ENCODE assay signal across 16 cellular contexts in the genomic region with DNA sequence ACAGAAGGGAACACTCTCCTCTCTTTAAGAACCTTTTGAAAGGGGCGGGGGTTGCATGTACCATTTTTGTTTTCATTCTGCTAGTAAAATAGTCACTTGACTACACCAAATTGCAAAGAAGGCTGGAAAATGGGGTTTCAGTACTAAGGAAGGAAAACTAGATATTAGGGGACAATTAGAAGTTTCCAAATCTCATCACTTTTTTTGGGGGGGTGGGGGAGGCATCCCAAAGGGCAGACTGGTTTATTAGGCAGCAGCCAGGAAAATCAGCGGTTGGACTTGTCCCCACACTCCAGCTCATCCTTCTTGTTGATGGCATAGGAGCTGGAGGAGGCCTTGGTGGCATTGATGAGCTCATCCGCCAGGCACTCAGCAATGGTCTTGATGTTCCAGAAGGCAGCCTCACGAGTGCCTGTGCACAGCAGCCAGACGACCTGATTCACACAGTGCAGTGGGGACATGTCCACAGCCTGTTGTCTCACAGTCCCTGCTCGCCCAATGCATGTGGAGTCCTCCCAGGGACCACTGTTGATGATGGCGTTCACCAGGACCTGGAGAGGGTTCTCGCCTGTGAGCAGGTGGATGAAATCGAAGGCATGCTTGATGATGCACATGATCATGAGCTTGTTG. TPM values are rescaled to one million over a fixed set of nuclear protein-coding genes. Genes with fewer than 3 reads are reported as not detected.
A peak's percentile ranks its signal among the peaks of the same experiment; 100 is the strongest.
DNase-seq lines count a peak whose midpoint lies in the region; ATAC-seq and TF ChIP-seq lines count a peak whose summit lies in the region.
"Had no signal": no experiment of that assay in that cellular context is flagged by ENCODE, and none has a peak within 500 bp of the region (broad histone marks: within the 10 kb centered on the region; RNA-seq: fewer than 3 reads in every experiment).

No MANE protein-coding gene starts in this region.

- H3K27ac ChIP-seq in PC-9, result no peak overlapping the region

- no peaks in the 10 kb centered on the region for H3K36me3 ChIP-seq in PC-9 (ENCODE audit: low read depth)
- H3K36me3 ChIP-seq: Peyer's patch had no signal

- no peaks in the 10 kb centered on the region for H4K20me1 ChIP-seq in PC-9 (ENCODE audit: insufficient read depth)

- intact Hi-C loops in PC-9 (cut with micrococcal nuclease; ENCODE audit: unreplicated experiment), result no loop called here

- POLR2A ChIA-PET in PC-9 (lab: Charles Lee; ENCODE audit: unreplicated experiment), result no interaction called here

- DNase-seq in activated CD8-positive, alpha-beta memory T cell treated with anti-CD3 and anti-CD28 coated beads for 24 hours, result peak; percentile 52
- DNase-seq in activated CD8-positive, alpha-beta memory T cell treated with anti-CD3 and anti-CD28 coated beads, Interleukin-2, amount 50 U/mL, for 4 hours, result no peak
- no peak for DNase-seq in PC-9
- DNase-seq in endothelial cell (ENCODE audit: low spot score), result no peak
- no peak for DNase-seq in progenitor cell of endocrine pancreas (ENCODE audit: low spot score, unreplicated experiment)
- DNase-seq in iPS-NIHi11 (ENCODE audit: low spot score), result no peak
- DNase-seq in stimulated activated CD4-positive, alpha-beta T cell treated with anti-CD3 and anti-CD28 coated beads, Interleukin-2, amount 100 ng/mL, for 24 hours, result no peak
- DNase-seq: activated T-cell treated with anti-CD3 and anti-CD28 coated beads for 4 hours, GOT3, NCI-H1092, NCI-H345, occipital lobe, Peyer's patch, T1000 had no signal

- no peak overlapping the region for H3K27ac Mint-ChIP-seq in endothelial cell (ENCODE audit: unreplicated experiment)
- H3K27ac Mint-ChIP-seq in progenitor cell of endocrine pancreas, result no peak overlapping the region

- no peaks in the 10 kb centered on the region for H3K27me3 ChIP-seq in PC-9 (ENCODE audit: insufficient read depth, low read depth)
- H3K27me3 ChIP-seq: Peyer's patch had no signal

- H3K4me2 ChIP-seq in PC-9, result 0 out of 2 replicates have a peak overlapping the region, but pooled peaks have one; percentile 74

- peaks cover 5% of the 10 kb centered on the region for H3F3A ChIP-seq in PC-9 (ENCODE audit: insufficient read depth, low read depth)

- CTCF ChIA-PET in PC-9 (lab: Charles Lee), result no interaction called here

- H3K9me3 ChIP-seq in PC-9 (ENCODE audit: insufficient read depth, low read depth), result no peaks in the 10 kb centered on the region
- H3K9me3 ChIP-seq: Peyer's patch had no signal

- no peaks in the 10 kb centered on the region for H3K9me2 ChIP-seq in PC-9 (ENCODE audit: insufficient read depth)

- peaks cover 10% of the 10 kb centered on the region for H3K4me1 Mint-ChIP-seq in endothelial cell (ENCODE audit: unreplicated experiment)
- peaks cover 7% of the 10 kb centered on the region for H3K4me1 Mint-ChIP-seq in progenitor cell of endocrine pancreas (ENCODE audit: low read depth)

- no TSS peak for BruUV-seq in PC-9 (replicated peaks; lab: Mats Ljungman, UMichigan)

- no peak overlapping the region for H3K4me3 ChIP-seq in PC-9

- no peaks in the 10 kb centered on the region for H3K79me2 ChIP-seq in PC-9 (ENCODE audit: low read depth)

- H2AFZ ChIP-seq in PC-9, result no peak overlapping the region

- peaks cover 7% of the 10 kb centered on the region for H3K27me3 Mint-ChIP-seq in endothelial cell (ENCODE audit: unreplicated experiment)
- H3K27me3 Mint-ChIP-seq in progenitor cell of endocrine pancreas, result no peaks in the 10 kb centered on the region

- H3K36me3 Mint-ChIP-seq in endothelial cell (ENCODE audit: low read depth, unreplicated experiment) (peaks cover 10% of the 10 kb centered on the region), progenitor cell of endocrine pancreas (ENCODE audit: insufficient read depth) (no peaks in the 10 kb centered on the region)

- H3K4me1 ChIP-seq in PC-9 (replicated peaks; ENCODE audit: insufficient read depth), result 0 out of 2 replicates have a peak, but pooled peaks cover 4% of the 10 kb centered on the region

- TF ChIP-seq CTCF in PC-9 (conservative IDR thresholded peaks at IDR 0.05) (no peak), endothelial cell (IDR thresholded peaks at IDR 0.05; ENCODE audit: unreplicated experiment) (no peak), progenitor cell of endocrine pancreas (IDR thresholded peaks at IDR 0.05; ENCODE audit: unreplicated experiment) (no peak)

- H3K9me3 Mint-ChIP-seq in endothelial cell (ENCODE audit: unreplicated experiment) (no peaks in the 10 kb centered on the region), progenitor cell of endocrine pancreas (ENCODE audit: low read depth) (no peaks in the 10 kb centered on the region)

- no peak for ATAC-seq in HG02759 (IDR thresholded peaks at IDR 0.05; ENCODE audit: unreplicated experiment)
- ATAC-seq: left lobe of liver had no signal

- H3K4me3 Mint-ChIP-seq in endothelial cell (ENCODE audit: unreplicated experiment) (peak overlapping the region; percentile 97), progenitor cell of endocrine pancreas (ENCODE audit: low read depth) (peak overlapping the region; percentile 91)

RNA-seq across cellular contexts. Expression of a gene that starts 1.7 kb away (rescaled TPM):
- 11.7 and 14.2 TPM in 2 replicates for total RNA-seq in PC-9 (2021)
- total RNA-seq in endothelial cell (ENCODE audit: unreplicated experiment), result 35.5 TPM
- 39.4 and 39.9 TPM in 2 replicates for total RNA-seq in progenitor cell of endocrine pancreas

RNA-seq across cellular contexts. Expression of a gene that starts 10.1 kb away (rescaled TPM):
- 1.1 and 1.3 TPM in 2 replicates for total RNA-seq in PC-9 (2021)
- 3.3 TPM for total RNA-seq in endothelial cell (ENCODE audit: unreplicated experiment)
- total RNA-seq in progenitor cell of endocrine pancreas, result 4.9 and 5.5 TPM in 2 replicates
